In the genomic region with DNA sequence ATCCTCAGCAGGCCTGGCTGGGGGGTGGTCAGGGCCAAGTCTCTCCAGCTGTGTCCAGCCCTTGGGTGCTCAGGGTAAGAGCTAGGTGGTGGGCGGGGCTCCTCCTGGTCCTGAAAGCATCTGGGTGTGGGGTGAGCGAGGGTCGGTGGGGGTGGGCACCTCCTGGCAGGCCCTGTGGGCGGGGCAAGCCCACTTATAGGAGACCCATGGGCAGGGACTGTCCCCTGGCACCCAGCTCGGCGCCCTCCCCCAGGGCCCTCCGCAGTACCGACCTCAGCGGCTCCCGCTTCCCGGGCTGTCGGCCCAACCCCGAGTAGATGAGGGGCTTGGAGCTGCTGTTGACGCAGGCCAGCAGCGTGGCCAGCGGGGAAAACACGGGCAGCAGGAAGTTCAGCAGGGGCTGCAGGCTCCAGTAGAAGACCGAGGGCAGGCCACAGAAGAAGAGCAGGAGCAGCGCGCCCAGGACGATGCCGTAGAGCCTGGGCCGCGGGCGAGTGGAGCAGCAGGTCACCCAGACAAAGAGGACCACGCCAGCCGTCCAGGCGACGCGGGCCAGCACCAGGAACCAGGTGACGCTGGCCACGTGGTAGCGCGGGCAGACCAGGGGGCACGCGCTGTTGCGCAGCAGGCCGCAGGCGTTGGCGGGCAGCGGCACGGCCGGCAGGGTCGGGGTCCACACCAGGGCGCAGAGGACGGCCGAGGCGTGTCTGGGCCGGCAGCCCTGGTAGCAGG, we compare ENCODE assay signal across 22 cellular contexts. TPM values are rescaled to one million over a fixed set of nuclear protein-coding genes. Genes with fewer than 3 reads are reported as not detected.
DNase-seq lines count a peak whose midpoint lies in the region; ATAC-seq and TF ChIP-seq lines count a peak whose summit lies in the region.
"Had no signal": no experiment of that assay in that cellular context is flagged by ENCODE, and none has a peak within 500 bp of the region (broad histone marks: within the 10 kb centered on the region; RNA-seq: fewer than 3 reads in every experiment).

No MANE protein-coding gene starts in this region.

- TF ChIP-seq CTCF in WERI-Rb-1 (IDR thresholded peaks at IDR 0.05; ENCODE audit: low read depth, low read length) (no peak), left lung (IDR thresholded peaks at IDR 0.05) (no peak), transverse colon (IDR thresholded peaks at IDR 0.05) (no peak), neural progenitor cell (IDR thresholded peaks at IDR 0.05) (no peak), nephron progenitor cell (IDR thresholded peaks at IDR 0.05) (no peak)

- H3K4me3 ChIP-seq in WERI-Rb-1 (ENCODE audit: low read depth, low read length) (no peak overlapping the region), left lung (no peak overlapping the region), transverse colon (no peak overlapping the region), neural progenitor cell (no peak overlapping the region)
- H3K4me3 ChIP-seq: coronary artery, heart left ventricle had no signal

- H3K27ac ChIP-seq in WERI-Rb-1: no peak overlapping the region
- H3K27ac ChIP-seq in left lung: no peak overlapping the region
- H3K27ac ChIP-seq in transverse colon: no peak overlapping the region
- no peak overlapping the region for H3K27ac ChIP-seq in neural progenitor cell
- H3K27ac ChIP-seq: coronary artery, heart left ventricle, KMS-11, parathyroid adenoma had no signal

- no peak for ATAC-seq in left lung

- no peak for TF ChIP-seq POLR2A in transverse colon (IDR thresholded peaks at IDR 0.05)

- WGBS in transverse colon (ENCODE audit: low coverage in 1 of 2), 2 donors: 88 to 93% methylated on average over 10 to 43 of the region's 49 CpGs

- no peaks in the 10 kb centered on the region for H3K36me3 Mint-ChIP-seq in neural progenitor cell
- no peaks in the 10 kb centered on the region for H3K36me3 Mint-ChIP-seq in nephron progenitor cell (ENCODE audit: low read depth)
- H3K36me3 Mint-ChIP-seq: activated CD4-positive, alpha-beta memory T cell treated with anti-CD3 and anti-CD28 coated beads for 36 hours; activated naive CD8-positive, alpha-beta T cell; brain had no signal

- H3K9me3 ChIP-seq in WERI-Rb-1 (ENCODE audit: severe bottlenecking) (no peaks in the 10 kb centered on the region), left lung (no peaks in the 10 kb centered on the region), transverse colon (no peaks in the 10 kb centered on the region), neural progenitor cell (ENCODE audit: low read depth) (no peaks in the 10 kb centered on the region)
- H3K9me3 ChIP-seq: heart left ventricle had no signal

- DNase-seq in activated T-cell treated with anti-CD3 and anti-CD28 coated beads, Interleukin-2, amount 50 U/mL, for 1 hour: peak; percentile 8
- no peak for DNase-seq in activated T-cell treated with anti-CD3 and anti-CD28 coated beads, Interleukin-2, amount 50 U/mL, for 48 hours
- DNase-seq in WERI-Rb-1: peak; percentile 7
- peak; percentile 30 to 70 for DNase-seq in left lung
- peak; percentile 6 for DNase-seq in transverse colon
- no peak for DNase-seq in AG08395 (ENCODE audit: low spot score)
- DNase-seq in neural progenitor cell (ENCODE audit: low spot score): no peak
- no peak for DNase-seq in nephron progenitor cell

- H3F3A ChIP-seq in neural progenitor cell (ENCODE audit: low read depth): no peaks in the 10 kb centered on the region

- intact Hi-C loops in left lung (cut with DNase I): loop anchor here in 1 of 2 donors (5.0 kb wide), 1 partner anchor 181 kb away; no protein-coding TSS in a partner anchor
- intact Hi-C loops in transverse colon (cut with DNase I; ENCODE audit: low total_unique reads): loop anchor here (10.0 kb wide), 1 partner anchor 183 kb away; no protein-coding TSS in a partner anchor

- no peak overlapping the region for H3K4me2 ChIP-seq in neural progenitor cell
- H3K4me2 ChIP-seq: KMS-11 had no signal

- peaks cover 0 to 5% of the 10 kb centered on the region in 2 donors for H3K4me1 ChIP-seq in left lung
- peaks cover 0 to 7% (median 0%) of the 10 kb centered on the region in 4 donors for H3K4me1 ChIP-seq in transverse colon
- no peaks in the 10 kb centered on the region for H3K4me1 ChIP-seq in neural progenitor cell
- H3K4me1 ChIP-seq: parathyroid adenoma had no signal

- in situ Hi-C loops in transverse colon (cut with MboI; ENCODE audit: low pct_ligation_motif_present in 1 of 4, low pct_unique_long_range_greater_than_20kb in 1 of 4, low sequenced_read_pairs in 3 of 4): loop anchor here (10.0 to 25.0 kb wide), 4 partner anchors 106 to 183 kb away; no protein-coding TSS in a partner anchor

- H3K4me3 Mint-ChIP-seq in neural progenitor cell (no peak overlapping the region), nephron progenitor cell (no peak overlapping the region)
- H3K4me3 Mint-ChIP-seq: activated CD4-positive, alpha-beta memory T cell treated with anti-CD3 and anti-CD28 coated beads for 36 hours; activated naive CD8-positive, alpha-beta T cell; activated T-cell treated with anti-CD3 and anti-CD28 coated beads, Interleukin-2, amount 50 U/mL, for 4 hours; CD4-positive, alpha-beta T cell had no signal

- H3K4me1 Mint-ChIP-seq in neural progenitor cell (peaks cover 11% of the 10 kb centered on the region), nephron progenitor cell (peaks cover 20% of the 10 kb centered on the region)

- no peak overlapping the region for H3K27ac Mint-ChIP-seq in neural progenitor cell
- no peak overlapping the region for H3K27ac Mint-ChIP-seq in nephron progenitor cell
- H3K27ac Mint-ChIP-seq: activated CD4-positive, alpha-beta memory T cell treated with anti-CD3 and anti-CD28 coated beads for 36 hours; activated naive CD8-positive, alpha-beta T cell; CD4-positive, alpha-beta T cell; HFFc6 had no signal

- H3K27me3 Mint-ChIP-seq in neural progenitor cell (ENCODE audit: insufficient read depth, low read depth) (peaks cover 16% of the 10 kb centered on the region), nephron progenitor cell (ENCODE audit: low read depth, poor library complexity) (peaks cover 40% of the 10 kb centered on the region)
- H3K27me3 Mint-ChIP-seq: activated naive CD8-positive, alpha-beta T cell had no signal

- H3K27me3 ChIP-seq in WERI-Rb-1 (ENCODE audit: insufficient read depth, low read depth, severe bottlenecking) (no peaks in the 10 kb centered on the region), left lung (peaks cover 0 to 84% of the 10 kb centered on the region in 2 donors), transverse colon (peaks cover 74% of the 10 kb centered on the region), neural progenitor cell (peaks cover 4% of the 10 kb centered on the region)

- no peaks in the 10 kb centered on the region for H4K20me1 ChIP-seq in neural progenitor cell (ENCODE audit: low read depth)

- no peaks in the 10 kb centered on the region for H3K9me3 Mint-ChIP-seq in neural progenitor cell
- H3K9me3 Mint-ChIP-seq in nephron progenitor cell: no peaks in the 10 kb centered on the region
- H3K9me3 Mint-ChIP-seq: activated CD4-positive, alpha-beta memory T cell treated with anti-CD3 and anti-CD28 coated beads for 36 hours; activated T-cell treated with anti-CD3 and anti-CD28 coated beads, Interleukin-2, amount 50 U/mL, for 4 hours; CD4-positive, alpha-beta T cell; HFFc6 had no signal

- no peaks in the 10 kb centered on the region for H3K79me2 ChIP-seq in neural progenitor cell (ENCODE audit: low read depth)
- H3K79me2 ChIP-seq: parathyroid adenoma had no signal

- H2AFZ ChIP-seq in neural progenitor cell (replicated peaks): no peak overlapping the region
- H2AFZ ChIP-seq: parathyroid adenoma had no signal

- no peak for TF ChIP-seq EP300 in transverse colon (IDR thresholded peaks at IDR 0.05; ENCODE audit: low read depth)

- H3K36me3 ChIP-seq in WERI-Rb-1 (no peaks in the 10 kb centered on the region), left lung (no peaks in the 10 kb centered on the region), transverse colon (no peaks in the 10 kb centered on the region), neural progenitor cell (no peaks in the 10 kb centered on the region)
- H3K36me3 ChIP-seq: heart left ventricle had no signal

- no peak overlapping the region for H3K9ac ChIP-seq in neural progenitor cell
- H3K9ac ChIP-seq: KMS-11, parathyroid adenoma had no signal

RNA-seq across cellular contexts. Expression of a gene that starts 0.7 kb away (rescaled TPM):
- total RNA-seq in left lung (not detected), transverse colon (not detected), neural progenitor cell (ENCODE audit: low replicate concordance) (not detected in 2 replicates)
- total RNA-seq: activated CD4-positive, alpha-beta memory T cell treated with anti-CD3 and anti-CD28 coated beads for 36 hours; activated T-cell treated with anti-CD3 and anti-CD28 coated beads, Interleukin-2, amount 50 U/mL, for 4 hours; CD4-positive, alpha-beta T cell; heart left ventricle; HFFc6; lung microvascular endothelial cell; NCI-H460; RPMI7951; smooth muscle cell had no signal

RNA-seq across cellular contexts. Expression of a gene that starts 14.3 kb away (rescaled TPM):
- total RNA-seq in left lung (under 1 TPM; 0.31 to 0.47 TPM), transverse colon (not detected), neural progenitor cell (ENCODE audit: low replicate concordance) (not detected in 2 replicates)
- total RNA-seq: activated CD4-positive, alpha-beta memory T cell treated with anti-CD3 and anti-CD28 coated beads for 36 hours; activated T-cell treated with anti-CD3 and anti-CD28 coated beads, Interleukin-2, amount 50 U/mL, for 4 hours; CD4-positive, alpha-beta T cell; HFFc6; lung microvascular endothelial cell; NCI-H460; RPMI7951; smooth muscle cell had no signal

RNA-seq across cellular contexts. Expression of a gene that starts 52.8 kb away (rescaled TPM):
- 10 to 100 TPM; 34.5 to 39.6 TPM for total RNA-seq in left lung
- 100 to 1,000 TPM in 2 of 4 donors, 10 to 100 TPM in 2; 37.3 to 211 (median 105) TPM for total RNA-seq in transverse colon
- 6.2 and 20.1 TPM in 2 replicates for total RNA-seq in neural progenitor cell (ENCODE audit: low replicate concordance)

Comparison
In these comparisons a context has a peak if more than half of its experiments do, and no peak if none do; other contexts are left out.
1. DNase-seq: peak in activated T-cell treated with anti-CD3 and anti-CD28 coated beads, Interleukin-2, amount 50 U/mL, for 1 hour (single experiment), WERI-Rb-1 (single experiment), left lung (2 of 2) and transverse colon (single experiment); none in activated T-cell treated with anti-CD3 and anti-CD28 coated beads, Interleukin-2, amount 50 U/mL, for 48 hours (0 of 2), AG08395 (single experiment), neural progenitor cell (single experiment) and nephron progenitor cell (single experiment).